1 cellular context compared by ENCODE assay signal in genomic region chr3:165839296-165840076, GRCh38.
TF ChIP-seq lines count a peak whose summit lies in the region.

No MANE protein-coding gene starts in this region.

TF ChIP-seq in GM12878, 131 proteins besides CTCF, POLR2A, EP300 and RAD21 (continued from another document):
- TF ChIP-seq RELB (IDR thresholded peaks at IDR 0.05; ENCODE audit: low read depth) (peak; percentile 75), HCFC1 (IDR thresholded peaks at IDR 0.05; ENCODE audit: low read length) (no peak), RCOR1 (conservative IDR thresholded peaks at IDR 0.05; ENCODE audit: low read depth, low read length) (no peak), ZNF24 (IDR thresholded peaks at IDR 0.05) (peak; percentile 97), ZBTB40 (IDR thresholded peaks at IDR 0.05; ENCODE audit: borderline replicate concordance) (peak; percentile 59; the same call in 1 of the 2 replicates), SIN3A (IDR thresholded peaks at IDR 0.05; ENCODE audit: low read depth, low read length) (no peak), IRF3 (IDR thresholded peaks at IDR 0.05) (no peak), NBN (IDR thresholded peaks at IDR 0.05) (peak; percentile 97), SMAD1 (IDR thresholded peaks at IDR 0.05; ENCODE audit: low read depth, partially characterized antibody) (peak; percentile 77), EZH2 (IDR thresholded peaks at IDR 0.05; ENCODE audit: borderline replicate concordance, control insufficient read depth, low read depth, low read length) (no peak), SKIL (IDR thresholded peaks at IDR 0.05; ENCODE audit: low read depth, poor library complexity, severe bottlenecking) (peak; percentile 15), RAD51 (IDR thresholded peaks at IDR 0.05) (peak; percentile 45; the same call in 1 of the 2 replicates), GATAD2B (conservative IDR thresholded peaks at IDR 0.05; ENCODE audit: low read depth) (peak; percentile 69), HDGF (IDR thresholded peaks at IDR 0.05) (0 out of 2 replicates have a peak, but pooled peaks have one; percentile 57), ZNF217 (IDR thresholded peaks at IDR 0.05) (0 out of 2 replicates have a peak, but pooled peaks have one; percentile 43), IKZF2 (IDR thresholded peaks at IDR 0.05) (peak; percentile 86 to 92; a peak in 2 of 4 replicates), SMARCA5 (IDR thresholded peaks at IDR 0.05) (no peak; the same call in 1 of the 2 replicates), JUND (IDR thresholded peaks at IDR 0.05; ENCODE audit: low read depth, low read length) (no peak), IRF5 (IDR thresholded peaks at IDR 0.05; ENCODE audit: borderline replicate concordance) (peak; percentile 10; the same call in 1 of the 2 replicates)
